20 cellular contexts compared by ENCODE assay signal in genomic region chr6:135354407-135354806, GRCh38.
"Had no signal": no experiment of that assay in that cellular context is flagged by ENCODE, and none has a peak within 500 bp of the region (broad histone marks: within the 10 kb centered on the region; RNA-seq: fewer than 3 reads in every experiment).

No MANE protein-coding gene starts in this region.

- H3K27ac ChIP-seq: SJSA1, SK-N-MC had no signal

- H3K9me3 ChIP-seq: MG63, SJSA1 had no signal

- H3K27me3 ChIP-seq: MG63, SJSA1 had no signal

- H3K36me3 ChIP-seq: SJSA1 had no signal

- FAIRE-seq: RCC 7860 had no signal

- DNase-seq: KBM-7, MG63, NCI-H1092 treated with DMSO at 0.1 percent for 48 hours, NCI-H1436, NCI-H187, NCI-H2029, NCI-H2081 treated with DMSO at 0.1 percent for 48 hours, NCI-H2171, NCI-H226, NCI-H446, NCI-H510A, NCI-H524 treated with DMSO at 0.1 percent for 48 hours, NCI-H69, NCI-H774, Right ventricle myocardium superior, SIG-M5, SW 1271 had no signal

- H3K4me3 ChIP-seq: MG63, SJSA1, SK-N-MC had no signal
